Comparison of ENCODE assay signal across 8 cellular contexts in the genomic region with DNA sequence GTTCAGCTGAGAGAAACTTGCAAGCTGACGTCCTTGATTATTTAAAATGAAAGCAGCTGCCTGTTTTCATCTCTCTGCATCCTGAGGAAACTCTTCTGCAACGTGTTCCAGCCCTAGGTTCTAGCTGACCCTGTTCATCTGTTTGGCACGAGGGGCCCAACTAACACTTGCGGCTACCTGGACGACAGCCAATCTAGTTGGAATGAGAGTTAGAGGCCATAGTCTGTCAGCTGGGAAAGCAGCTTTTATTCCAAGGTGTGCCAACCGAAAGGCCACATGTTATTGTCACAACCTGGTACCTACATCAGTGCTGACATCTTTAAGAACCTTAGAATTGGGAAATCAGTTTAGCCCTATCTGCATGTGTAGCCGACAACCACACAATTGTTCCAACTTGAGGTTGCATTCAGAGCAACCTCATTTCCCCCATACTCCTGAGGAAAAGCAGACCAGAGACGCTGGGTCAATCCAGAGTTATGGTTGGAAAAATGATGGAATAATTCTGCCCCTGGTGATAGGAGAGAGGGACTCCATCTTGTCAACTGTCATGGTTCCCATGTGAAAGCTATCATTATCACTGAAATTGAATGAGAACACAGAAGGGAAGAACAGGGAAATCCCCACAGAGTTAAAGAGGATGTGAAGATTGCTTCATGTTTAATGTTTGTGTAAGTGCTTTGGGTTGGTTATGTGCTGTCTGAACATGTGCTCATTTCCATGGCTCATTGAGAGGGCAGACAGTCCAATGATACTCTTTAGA.
DNase-seq lines count a peak whose midpoint lies in the region; ATAC-seq and TF ChIP-seq lines count a peak whose summit lies in the region.

No MANE protein-coding gene starts in this region.

- H4K20me1 ChIP-seq in OCI-LY3 (ENCODE audit: insufficient read depth, low read length): no peaks in the 10 kb centered on the region

- peak overlapping the region; percentile 75 for H2AFZ ChIP-seq in OCI-LY3 (ENCODE audit: low read depth, low read length)

- H3K4me1 ChIP-seq in OCI-LY3 (ENCODE audit: low read length): peaks cover 37% of the 10 kb centered on the region

- H3K9ac ChIP-seq in OCI-LY3 (ENCODE audit: low read length): peak overlapping the region; percentile 47; the same call in 1 of the 2 replicates

- H3K4me2 ChIP-seq in OCI-LY3 (ENCODE audit: low read length): peak overlapping the region; percentile 74

- H3K79me2 ChIP-seq in OCI-LY3 (ENCODE audit: low read length): no peaks in the 10 kb centered on the region

- H3K4me3 ChIP-seq in OCI-LY3 (ENCODE audit: low read length): peak overlapping the region; percentile 25

- peaks cover 6% of the 10 kb centered on the region for H3K36me3 ChIP-seq in OCI-LY3 (replicated peaks; ENCODE audit: low read depth, low read length)

- H3K27ac ChIP-seq in OCI-LY3 (ENCODE audit: low read length): peak overlapping the region; percentile 81

- peak; percentile 59 for DNase-seq in HCEC 1CT
- DNase-seq in left lobe of liver (ENCODE audit: low spot score): peak; percentile 84
- DNase-seq in NCI-H128 (lab: John Stamatoyannopoulos, UW; ENCODE audit: unreplicated experiment): no peak
- no peak for DNase-seq in mesenteric fat pad (ENCODE audit: low spot score)
- DNase-seq in hepatic stellate cell (ENCODE audit: low spot score): no peak
- no peak for DNase-seq in medulla oblongata (ENCODE audit: extremely low spot score)

- peaks cover 4% of the 10 kb centered on the region; the same call in 1 of the 2 replicates for H3K27me3 ChIP-seq in OCI-LY3 (ENCODE audit: low read depth, low read length)

- no peaks in the 10 kb centered on the region for H3K9me3 ChIP-seq in OCI-LY3 (ENCODE audit: insufficient read depth, low read length)

- TF ChIP-seq CTCF in OCI-LY3 (IDR thresholded peaks at IDR 0.05; ENCODE audit: low read depth, low read length): no peak

- ATAC-seq in GM18519 (IDR thresholded peaks at IDR 0.05; ENCODE audit: low FRiP score, unreplicated experiment): peak; percentile 97
- peak; percentile 79 for ATAC-seq in left lobe of liver

Comparison
In these comparisons a context has a peak if more than half of its experiments do, and no peak if none do; other contexts are left out.
1. DNase-seq: peak in HCEC 1CT (single experiment) and left lobe of liver (single experiment); none in NCI-H128 (single experiment), mesenteric fat pad (single experiment), hepatic stellate cell (single experiment) and medulla oblongata (single experiment).